In the genomic region with DNA sequence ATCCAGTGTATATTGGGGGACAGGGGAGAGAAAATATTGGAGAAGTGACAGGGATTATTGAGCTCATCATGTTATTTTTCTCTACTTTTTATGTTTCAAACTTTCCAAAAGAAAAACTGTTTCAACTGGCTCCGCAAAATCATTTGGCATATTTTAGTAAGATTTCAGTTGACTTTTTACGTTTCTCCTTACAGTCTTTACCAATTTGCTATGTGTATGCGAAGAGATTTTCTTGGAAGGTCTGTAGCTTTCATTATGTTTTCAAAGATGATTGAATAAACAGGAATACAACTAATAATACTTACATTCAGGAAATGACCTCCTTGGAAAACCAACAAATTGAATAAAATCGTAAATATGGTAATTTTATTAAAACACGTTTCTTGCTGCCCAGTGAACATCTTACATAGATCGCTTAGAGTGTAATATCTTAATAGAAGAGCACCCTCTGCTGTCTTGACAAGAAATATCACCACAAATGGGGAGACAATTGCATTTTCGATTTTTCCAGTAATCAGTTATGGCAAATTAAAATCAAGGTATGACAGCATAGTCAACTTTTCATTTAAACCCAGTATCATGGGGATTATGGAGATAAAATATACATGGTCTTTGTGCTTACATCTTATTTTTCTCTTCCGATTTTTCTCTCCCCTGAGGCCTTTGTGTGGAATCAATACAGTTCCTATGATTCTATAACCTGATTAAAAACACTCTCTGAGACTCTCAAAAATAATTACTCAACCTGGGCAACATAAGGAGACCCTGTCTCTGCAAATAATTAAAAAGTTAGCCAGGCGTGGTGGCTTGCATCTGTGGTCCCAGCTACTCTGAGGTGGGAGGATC, we compare ENCODE assay signal across 8 cellular contexts. TPM values are rescaled to one million over a fixed set of nuclear protein-coding genes. Genes with fewer than 3 reads are reported as not detected.
DNase-seq lines count a peak whose midpoint lies in the region; ATAC-seq, FAIRE-seq and TF ChIP-seq lines count a peak whose summit lies in the region.

No MANE protein-coding gene starts in this region.

- intact Hi-C loops in left ventricle myocardium superior (cut with micrococcal nuclease), result loop anchor here (5.0 kb wide), 1 partner anchor 82 kb away; no protein-coding TSS in a partner anchor
- intact Hi-C loops in CD4-positive, alpha-beta memory T cell (cut with micrococcal nuclease), result no loop called here

- no peak overlapping the region for H3K4me3 ChIP-seq in HL-60 (replicated peaks; ENCODE audit: insufficient read depth, low read length)
- H3K4me3 ChIP-seq in upper lobe of left lung, result no peak overlapping the region
- no peak overlapping the region for H3K4me3 ChIP-seq in CD4-positive, alpha-beta memory T cell (ENCODE audit: low read length in 2 of 2)

- TF ChIP-seq EP300 in upper lobe of left lung (IDR thresholded peaks at IDR 0.05), result no peak

- H3K27me3 Mint-ChIP-seq in CD4-positive, alpha-beta memory T cell, result no peaks in the 10 kb centered on the region

- CTCF ChIA-PET in CD4-positive, alpha-beta memory T cell (lab: Charles Lee; ENCODE audit: partially characterized antibody), result no interaction called here

- ATAC-seq in left ventricle myocardium superior (peak; percentile 42), upper lobe of left lung (ENCODE audit: low FRiP score in 2 of 2) (peak in 1 of 2 donors; percentile 67)

- FAIRE-seq in TTC549 (lab: Jason Lieb, UNC), result peak; percentile 79

- no peak overlapping the region for H3K4me3 Mint-ChIP-seq in CD4-positive, alpha-beta memory T cell

- TF ChIP-seq POLR2A in upper lobe of left lung (IDR thresholded peaks at IDR 0.05), result no peak

- H3K9me3 Mint-ChIP-seq in CD4-positive, alpha-beta memory T cell, result peaks cover 0 to 11% (median 2%) of the 10 kb centered on the region in 8 donors

- no peaks in the 10 kb centered on the region for H3K9me3 ChIP-seq in upper lobe of left lung
- H3K9me3 ChIP-seq in CD4-positive, alpha-beta memory T cell (ENCODE audit: control insufficient read depth in 1 of 2, low read length in 2 of 2), result no peaks in the 10 kb centered on the region

- H3K4me1 ChIP-seq in upper lobe of left lung, result no peaks in the 10 kb centered on the region
- H3K4me1 ChIP-seq in CD4-positive, alpha-beta memory T cell (ENCODE audit: insufficient read depth, low read length), result no peaks in the 10 kb centered on the region

- DNase-seq in GM13976 (ENCODE audit: low spot score) (peak; percentile 47), HL-60 (ENCODE audit: low read depth in 1 of 2, low spot score in 1 of 2) (no peak), left ventricle myocardium superior (no peak), upper lobe of left lung (no peak), T1000 (lab: John Stamatoyannopoulos, UW) (no peak)
- no peak for DNase-seq in stimulated activated CD4-positive, alpha-beta T cell treated with anti-CD3 and anti-CD28 coated beads, Interleukin-15, amount 100 ng/mL, for 24 hours
- no peak for DNase-seq in CD4-positive, alpha-beta memory T cell

- H3K27ac Mint-ChIP-seq in CD4-positive, alpha-beta memory T cell, result no peak overlapping the region

- in situ Hi-C loops in GM13976 (cut with MboI; ENCODE audit: low sequenced_read_pairs, unreplicated experiment), result no loop called here

- peak; percentile 15 for TF ChIP-seq CTCF in GM13976 (IDR thresholded peaks at IDR 0.05; ENCODE audit: borderline replicate concordance, control extremely low read depth, extremely low read depth, insufficient read depth, missing control alignments)
- peak; percentile 17 for TF ChIP-seq CTCF in HL-60 (IDR thresholded peaks at IDR 0.05; ENCODE audit: insufficient read depth, low read length)
- peak; percentile 14 to 66 (median 43) for TF ChIP-seq CTCF in upper lobe of left lung (IDR thresholded peaks at IDR 0.05)

- peaks cover 0 to 4% (median 0%) of the 10 kb centered on the region in 4 donors for H3K4me1 Mint-ChIP-seq in CD4-positive, alpha-beta memory T cell

- POLR2A ChIA-PET in CD4-positive, alpha-beta memory T cell (lab: Charles Lee; ENCODE audit: partially characterized antibody), result no interaction called here

- H3K27ac ChIP-seq in HL-60 (replicated peaks) (no peak overlapping the region), upper lobe of left lung (no peak overlapping the region)
- no peak overlapping the region for H3K27ac ChIP-seq in CD4-positive, alpha-beta memory T cell (ENCODE audit: low read depth, low read length)

- no peaks in the 10 kb centered on the region for H3K36me3 ChIP-seq in upper lobe of left lung
- H3K36me3 ChIP-seq in CD4-positive, alpha-beta memory T cell (ENCODE audit: insufficient read depth, low read length), result no peaks in the 10 kb centered on the region

- no peaks in the 10 kb centered on the region for H3K27me3 ChIP-seq in HL-60 (ENCODE audit: insufficient read depth, poor library complexity, severe bottlenecking)
- H3K27me3 ChIP-seq in upper lobe of left lung, result no peaks in the 10 kb centered on the region
- H3K27me3 ChIP-seq in CD4-positive, alpha-beta memory T cell (ENCODE audit: insufficient read depth, low read length), result no peaks in the 10 kb centered on the region

- 37 to 38% methylated on average over 9 of the region's 9 CpGs for WGBS in upper lobe of left lung, 2 donors

- no peaks in the 10 kb centered on the region for H3K36me3 Mint-ChIP-seq in CD4-positive, alpha-beta memory T cell

RNA-seq across cellular contexts. Expression of a gene that starts 43.1 kb away (rescaled TPM):
- not detected for total RNA-seq in left ventricle myocardium superior
- under 1 TPM in 1 of 6 donors, not detected in 5; 0.10 TPM for total RNA-seq in upper lobe of left lung
- not detected for total RNA-seq in CD4-positive, alpha-beta memory T cell
- not detected for polyA plus RNA-seq in CD4-positive, alpha-beta memory T cell
